8 cellular contexts compared by ENCODE assay signal in genomic region chr1:243482237-243483022, GRCh38.
A peak's percentile ranks its signal among the peaks of the same experiment; 100 is the strongest.
DNase-seq lines count a peak whose midpoint lies in the region; ATAC-seq and TF ChIP-seq lines count a peak whose summit lies in the region.

No MANE protein-coding gene starts in this region.

- H3K27me3 Mint-ChIP-seq in activated T-cell treated with anti-CD3 and anti-CD28 coated beads, Interleukin-2, amount 50 U/mL, for 4 hours (ENCODE audit: low read depth) = no peaks in the 10 kb centered on the region
- peaks cover 2% of the 10 kb centered on the region; the same call in 1 of the 2 replicates for H3K27me3 Mint-ChIP-seq in WTC11 (ENCODE audit: low read depth)

- TF ChIP-seq CTCF in WTC11 (IDR thresholded peaks at IDR 0.05) (no peak), foreskin keratinocyte (conservative IDR thresholded peaks at IDR 0.05) (no peak)

- peak; percentile 35 to 36 for ATAC-seq in activated T-cell treated with anti-CD3 and anti-CD28 coated beads, Interleukin-2, amount 50 U/mL, for 4 hours
- ATAC-seq in WTC11 = peak; percentile 56
- peak; percentile 79 for ATAC-seq in foreskin keratinocyte
- no peak for ATAC-seq in GM18498 (IDR thresholded peaks at IDR 0.05; ENCODE audit: unreplicated experiment)
- no peak for ATAC-seq in HG02981 (IDR thresholded peaks at IDR 0.05; ENCODE audit: unreplicated experiment)

- no peak overlapping the region for H3K27ac ChIP-seq in foreskin keratinocyte

- H3K4me1 Mint-ChIP-seq in activated T-cell treated with anti-CD3 and anti-CD28 coated beads, Interleukin-2, amount 50 U/mL, for 4 hours (ENCODE audit: low read depth) = peaks cover 14% of the 10 kb centered on the region
- H3K4me1 Mint-ChIP-seq in WTC11 = peaks cover 38% of the 10 kb centered on the region

- H3K4me3 Mint-ChIP-seq in activated T-cell treated with anti-CD3 and anti-CD28 coated beads, Interleukin-2, amount 50 U/mL, for 4 hours = peak overlapping the region; percentile 69
- peak overlapping the region; percentile 72 for H3K4me3 Mint-ChIP-seq in WTC11

- no peaks in the 10 kb centered on the region for H3K9me3 Mint-ChIP-seq in activated T-cell treated with anti-CD3 and anti-CD28 coated beads, Interleukin-2, amount 50 U/mL, for 4 hours
- H3K9me3 Mint-ChIP-seq in WTC11 = peaks cover 7% of the 10 kb centered on the region

- H3K27ac Mint-ChIP-seq in WTC11 = no peak overlapping the region

- CTCF ChIA-PET in WTC11 (lab: Charles Lee) = interaction anchor here (0.5 to 1.7 kb wide), 4 partner anchors 9 to 878 kb away, joined by 3 to 9 read pairs (median 3); no protein-coding TSS in a partner anchor

- no peaks in the 10 kb centered on the region for H3K4me1 ChIP-seq in foreskin keratinocyte

- DNase-seq in activated T-cell treated with anti-CD3 and anti-CD28 coated beads, Interleukin-2, amount 50 U/mL, for 4 hours = no peak
- DNase-seq in activated T-cell treated with anti-CD3 and anti-CD28 coated beads for 4 hours (no peak), WTC11 (ENCODE audit: low spot score) (peak; percentile 56), foreskin keratinocyte (peak; percentile 56 to 78), retina (peak; percentile 81), DMS79 (lab: John Stamatoyannopoulos, UW) (no peak)

- POLR2A ChIA-PET in WTC11 (lab: Charles Lee) = no interaction called here

- H3K36me3 Mint-ChIP-seq in activated T-cell treated with anti-CD3 and anti-CD28 coated beads, Interleukin-2, amount 50 U/mL, for 4 hours (ENCODE audit: insufficient read depth) = no peaks in the 10 kb centered on the region
- H3K36me3 Mint-ChIP-seq in WTC11 = peaks cover 7% of the 10 kb centered on the region

- H3K27me3 ChIP-seq in foreskin keratinocyte = peaks cover 5% of the 10 kb centered on the region

TF ChIP-seq in WTC11, 78 proteins besides CTCF, POLR2A, EP300 and RAD21:
- TF ChIP-seq ZNF263 (CRISPR knock-in tag; IDR thresholded peaks at IDR 0.05; ENCODE audit: low read depth) (peak; percentile 60; the same call in 1 of the 2 replicates), CREM (CRISPR knock-in tag; IDR thresholded peaks at IDR 0.05) (0 out of 2 replicates have a peak, but pooled peaks have one; percentile 10), GABPB1 (CRISPR knock-in tag; IDR thresholded peaks at IDR 0.05) (no peak), TEAD4 (CRISPR knock-in tag; IDR thresholded peaks at IDR 0.05) (no peak)
TF ChIP-seq in WTC11: peak in this region for 2.

Comparison
In these comparisons a context has a peak if more than half of its experiments do, and no peak if none do; other contexts are left out.
1. ATAC-seq: peak in activated T-cell treated with anti-CD3 and anti-CD28 coated beads, Interleukin-2, amount 50 U/mL, for 4 hours (2 of 2), WTC11 (single experiment) and foreskin keratinocyte (single experiment); none in GM18498 (single experiment) and HG02981 (single experiment).
2. DNase-seq: peak in WTC11 (single experiment), foreskin keratinocyte (2 of 2) and retina (single experiment); none in activated T-cell treated with anti-CD3 and anti-CD28 coated beads, Interleukin-2, amount 50 U/mL, for 4 hours (single experiment), activated T-cell treated with anti-CD3 and anti-CD28 coated beads for 4 hours (single experiment) and DMS79 (single experiment).